Comparison of ENCODE assay signal across 23 cellular contexts in genomic region chr15:94098877-94099606, GRCh38.
"Had no signal": no experiment of that assay in that cellular context is flagged by ENCODE, and none has a peak within 500 bp of the region (broad histone marks: within the 10 kb centered on the region; RNA-seq: fewer than 3 reads in every experiment).

No MANE protein-coding gene starts in this region.

- H3K4me3 ChIP-seq: left ventricle myocardium inferior, pancreas, psoas muscle, upper lobe of right lung had no signal

- H3K9me3 ChIP-seq: left ventricle myocardium inferior, neutrophil, pancreas, psoas muscle, upper lobe of right lung had no signal

- ATAC-seq: activated CD4-positive, CD25-positive, alpha-beta regulatory T cell treated with anti-CD3 and anti-CD28 coated beads, Interleukin-2, amount 50 U/mL, for 24 hours; activated T-cell treated with anti-CD3 and anti-CD28 coated beads, Interleukin-2, amount 50 U/mL, for 72 hours; pancreas; psoas muscle; right cardiac atrium; stimulated activated naive B cell treated with anti-CD40 and anti-IgM and Interleukin-4, amounts not matched to agents 10 μg/mL and 1 μg/mL and 100 μg/mL, for 72 hours; upper lobe of right lung had no signal

- H3K36me3 ChIP-seq: left ventricle myocardium inferior, neutrophil, pancreas, upper lobe of right lung had no signal

- H3K27ac ChIP-seq: left ventricle myocardium inferior, neutrophil, pancreas, psoas muscle, upper lobe of right lung had no signal

- H3K4me1 ChIP-seq: left ventricle myocardium inferior, pancreas, psoas muscle, upper lobe of right lung had no signal

- DNase-seq: activated CD4-positive, alpha-beta memory T cell treated with anti-CD3 and anti-CD28 coated beads, Interleukin-2, amount 10 ng/mL, durations not matched to agents 7 days and 5 days; activated CD4-positive, alpha-beta T cell treated with anti-CD3 and anti-CD28 coated beads, Interleukin-2, amount 10 ng/mL, durations not matched to agents 24 days and 14 days; activated effector memory CD4-positive, alpha-beta T cell treated with Interleukin-2 at 50 U/mL for 16 hours; activated naive CD4-positive, alpha-beta T cell treated with anti-CD3 and anti-CD28 coated beads for 36 hours; activated naive CD8-positive, alpha-beta T cell treated with anti-CD3 and anti-CD28 coated beads, Interleukin-2, amount 10 ng/mL, durations not matched to agents 7 days and 5 days; activated T-cell treated with anti-CD3 and anti-CD28 coated beads, Interleukin-2, amount 50 U/mL, for 72 hours; amygdala; cerebellar nuclear complex; effector CD4-positive, alpha-beta T cell; erythroblast; head of caudate nucleus; hypothalamus; left ventricle myocardium inferior; midbrain; pancreas; psoas muscle; right cardiac atrium; stimulated activated CD4-positive, alpha-beta T cell treated with anti-CD3 and anti-CD28 coated beads, Interleukin-15, amount 100 ng/mL, for 24 hours; stimulated activated CD8-positive, alpha-beta memory T cell treated with anti-CD3 and anti-CD28 coated beads, Interleukin-4, amount 100 ng/mL, for 48 hours; stimulated activated naive B cell treated with anti-CD40 and anti-IgM and Interleukin-4, amounts not matched to agents 10 μg/mL and 1 μg/mL and 100 μg/mL, for 72 hours; upper lobe of right lung had no signal

- H3K27me3 ChIP-seq: neutrophil, pancreas had no signal
